ENCODE assay signal across 10 cellular contexts in the genomic region with DNA sequence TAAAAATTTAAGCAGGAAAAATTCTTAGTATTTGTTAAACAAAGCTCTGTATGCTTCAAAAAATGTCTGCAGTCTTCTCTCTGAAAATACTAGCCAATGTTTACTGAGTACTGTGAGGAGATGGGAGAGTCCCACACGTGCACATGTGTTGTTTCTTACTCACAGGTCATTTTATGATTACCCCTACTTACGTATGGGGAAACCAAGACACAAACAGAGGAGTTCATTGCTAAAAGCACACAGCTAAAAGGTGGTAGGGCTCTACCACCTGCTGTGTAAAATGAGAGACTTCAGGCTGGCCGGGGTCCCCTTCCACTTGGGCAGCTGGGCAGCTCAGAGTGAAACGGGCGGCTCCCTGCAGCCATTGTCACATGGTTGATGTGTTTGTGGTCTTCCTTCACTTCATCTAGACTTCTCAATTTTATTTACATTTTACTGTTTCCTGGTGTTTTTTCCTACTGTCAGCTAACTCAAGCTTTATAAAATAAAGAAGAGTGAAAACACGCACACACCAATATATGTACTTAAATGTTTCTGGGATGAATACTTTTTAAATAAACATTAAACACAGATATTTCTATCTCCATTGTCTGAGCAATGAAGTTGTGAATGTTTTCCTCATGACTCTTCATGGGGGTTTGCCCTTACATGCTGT.
A peak's percentile ranks its signal among the peaks of the same experiment; 100 is the strongest.
DNase-seq lines count a peak whose midpoint lies in the region; TF ChIP-seq lines count a peak whose summit lies in the region.
"Had no signal": no experiment of that assay in that cellular context is flagged by ENCODE, and none has a peak within 500 bp of the region (broad histone marks: within the 10 kb centered on the region; RNA-seq: fewer than 3 reads in every experiment).

No MANE protein-coding gene starts in this region.

- DNase-seq in activated effector memory CD4-positive, alpha-beta T cell treated with anti-CD3 and anti-CD28 coated beads, Interleukin-2, amount 50 U/mL, for 16 hours: peak; percentile 63
- no peak for DNase-seq in activated effector memory CD4-positive, alpha-beta T cell treated with Interleukin-2 at 50 U/mL for 16 hours
- DNase-seq in activated CD4-positive, alpha-beta memory T cell treated with anti-CD3 and anti-CD28 coated beads, Interleukin-2, amount 10 ng/mL, durations not matched to agents 7 days and 5 days: no peak
- DNase-seq in tibial nerve (ENCODE audit: low spot score in 2 of 2): no peak
- no peak for DNase-seq in iPS-NIHi11 (ENCODE audit: low spot score)
- DNase-seq in DMS79 (lab: John Stamatoyannopoulos, UW): no peak
- DNase-seq in NCI-H82 treated with DMSO at 0.1 percent for 48 hours (lab: John Stamatoyannopoulos, UW; ENCODE audit: unreplicated experiment): no peak
- DNase-seq: HFFc6 had no signal

- H3K27ac ChIP-seq in layer of hippocampus (ENCODE audit: low read depth, low read length): peak overlapping the region; percentile 3
- peak overlapping the region in 3 of 4 donors; percentile 69 to 77 (median 75) for H3K27ac ChIP-seq in tibial nerve
- H3K27ac ChIP-seq: testis had no signal

- CTCF ChIA-PET in activated CD4-positive, alpha-beta memory T cell treated with anti-CD3 and anti-CD28 coated beads, Interleukin-2, amount 10 ng/mL, durations not matched to agents 7 days and 5 days (lab: Charles Lee): interaction anchor here (0.6 to 2.6 kb wide), 13 partner anchors 11 to 258 kb away, joined by 3 to 15 read pairs (median 5); no protein-coding TSS in a partner anchor

- H3K4me1 Mint-ChIP-seq in activated CD4-positive, alpha-beta memory T cell treated with anti-CD3 and anti-CD28 coated beads, Interleukin-2, amount 10 ng/mL, durations not matched to agents 7 days and 5 days: peaks cover 89% of the 10 kb centered on the region

- no peak for TF ChIP-seq CTCF in tibial nerve (IDR thresholded peaks at IDR 0.05)

- no peak overlapping the region for H3K4me3 ChIP-seq in tibial nerve
- H3K4me3 ChIP-seq: testis had no signal

- H3K27me3 ChIP-seq in layer of hippocampus (ENCODE audit: control insufficient read depth, insufficient read depth, low read length) (no peaks in the 10 kb centered on the region), tibial nerve (no peaks in the 10 kb centered on the region)
- H3K27me3 ChIP-seq: testis had no signal

- TF ChIP-seq EP300 in tibial nerve (IDR thresholded peaks at IDR 0.05): no peak

- peaks cover 0 to 44% (median 28%) of the 10 kb centered on the region in 4 donors for H3K4me1 ChIP-seq in tibial nerve

- no peaks in the 10 kb centered on the region for H3K9me3 ChIP-seq in tibial nerve
- H3K9me3 ChIP-seq: testis had no signal

- peaks cover 76% of the 10 kb centered on the region for H3K36me3 Mint-ChIP-seq in activated CD4-positive, alpha-beta memory T cell treated with anti-CD3 and anti-CD28 coated beads, Interleukin-2, amount 10 ng/mL, durations not matched to agents 7 days and 5 days (ENCODE audit: low read depth)

- H3K27ac Mint-ChIP-seq in activated CD4-positive, alpha-beta memory T cell treated with anti-CD3 and anti-CD28 coated beads, Interleukin-2, amount 10 ng/mL, durations not matched to agents 7 days and 5 days: peak overlapping the region; percentile 99
- H3K27ac Mint-ChIP-seq: HFFc6 had no signal

- no peak for TF ChIP-seq POLR2A in tibial nerve (IDR thresholded peaks at IDR 0.05)

- no peaks in the 10 kb centered on the region for H3K36me3 ChIP-seq in tibial nerve

- H3K27me3 Mint-ChIP-seq in activated CD4-positive, alpha-beta memory T cell treated with anti-CD3 and anti-CD28 coated beads, Interleukin-2, amount 10 ng/mL, durations not matched to agents 7 days and 5 days: no peaks in the 10 kb centered on the region

- WGBS in tibial nerve, 2 donors: 61 to 73% methylated on average over 6 of the region's 6 CpGs

- POLR2A ChIA-PET in activated CD4-positive, alpha-beta memory T cell treated with anti-CD3 and anti-CD28 coated beads, Interleukin-2, amount 10 ng/mL, durations not matched to agents 7 days and 5 days (lab: Charles Lee): interaction anchor here (0.8 to 15.2 kb wide), 7 partner anchors 11 to 150 kb away, joined by 3 to 437 read pairs (median 5); a partner anchor contains a TSS

- H3K9me3 Mint-ChIP-seq in activated CD4-positive, alpha-beta memory T cell treated with anti-CD3 and anti-CD28 coated beads, Interleukin-2, amount 10 ng/mL, durations not matched to agents 7 days and 5 days: no peaks in the 10 kb centered on the region
- H3K9me3 Mint-ChIP-seq: HFFc6 had no signal

- H3K4me3 Mint-ChIP-seq in activated CD4-positive, alpha-beta memory T cell treated with anti-CD3 and anti-CD28 coated beads, Interleukin-2, amount 10 ng/mL, durations not matched to agents 7 days and 5 days: peak overlapping the region; percentile 66
- H3K4me3 Mint-ChIP-seq: HFFc6 had no signal
